23 cellular contexts compared by ENCODE assay signal in genomic region chr10:14513061-14513460, GRCh38.
"Had no signal": no experiment of that assay in that cellular context is flagged by ENCODE, and none has a peak within 500 bp of the region (broad histone marks: within the 10 kb centered on the region; RNA-seq: fewer than 3 reads in every experiment).

No MANE protein-coding gene starts in this region.

- H3K27ac ChIP-seq: gastrocnemius medialis, ovary, psoas muscle, SJSA1, skin epidermis, WERI-Rb-1 had no signal

- H3K9me3 ChIP-seq: gastrocnemius medialis, ovary, psoas muscle, SJSA1 had no signal

- DNase-seq: activated CD4-positive, alpha-beta T cell treated with anti-CD3 and anti-CD28 coated beads for 1 hour; activated CD4-positive, alpha-beta T cell treated with anti-CD3 and anti-CD28 coated beads, Interleukin-2, amount 50 U/mL, for 4 hours; activated CD8-positive, alpha-beta memory T cell treated with anti-CD3 and anti-CD28 coated beads, Interleukin-2, amount 10 ng/mL, durations not matched to agents 7 days and 5 days; activated naive CD4-positive, alpha-beta T cell; effector CD8-positive, alpha-beta T cell; gastrocnemius medialis; head of caudate nucleus; mammary epithelial cell; naive B cell; ovary; psoas muscle; right cardiac atrium; stimulated activated CD4-positive, alpha-beta T cell treated with anti-CD3 and anti-CD28 coated beads, Interleukin-15, amount 100 ng/mL, for 24 hours; stimulated activated CD4-positive, alpha-beta T cell treated with anti-CD3 and anti-CD28 coated beads, Interleukin-4, amount 100 ng/mL, for 1 hour; stimulated activated naive CD8-positive, alpha-beta T cell treated with anti-CD3 and anti-CD28 coated beads, Interleukin-15, amount 100 ng/mL, for 72 hours; trophoblast cell; WERI-Rb-1 had no signal

- H3K4me1 ChIP-seq: gastrocnemius medialis, psoas muscle, SJSA1 had no signal

- ATAC-seq: activated CD8-positive, alpha-beta memory T cell treated with anti-CD3 and anti-CD28 coated beads, Interleukin-2, amount 10 ng/mL, durations not matched to agents 7 days and 5 days; activated T-helper 17 cell treated with anti-CD3 and anti-CD28 coated beads, Interleukin-2, amount 50 U/mL, for 72 hours; gastrocnemius medialis; left lobe of liver; psoas muscle; right cardiac atrium; stimulated activated naive CD8-positive, alpha-beta T cell treated with anti-CD3 and anti-CD28 coated beads, Interleukin-15, amount 100 ng/mL, for 72 hours had no signal

- H3K36me3 ChIP-seq: gastrocnemius medialis, WERI-Rb-1 had no signal

- H3K4me3 ChIP-seq: gastrocnemius medialis, ovary, psoas muscle, SJSA1, skin epidermis had no signal

- H3K9me3 Mint-ChIP-seq: activated T-helper 17 cell treated with anti-CD3 and anti-CD28 coated beads, Interleukin-2, amount 50 U/mL, for 72 hours; dendritic cell treated with granulocyte-macrophage colony-stimulating factor and Interleukin-4, amounts not matched to agents 40 ng/mL and 50 ng/mL, for 4 days had no signal

- H3K27me3 ChIP-seq: gastrocnemius medialis, ovary, SJSA1 had no signal

- H3K27ac Mint-ChIP-seq: activated CD8-positive, alpha-beta memory T cell treated with anti-CD3 and anti-CD28 coated beads, Interleukin-2, amount 10 ng/mL, durations not matched to agents 7 days and 5 days; dendritic cell treated with granulocyte-macrophage colony-stimulating factor and Interleukin-4, amounts not matched to agents 40 ng/mL and 50 ng/mL, for 4 days; T-helper 1 cell treated with Interleukin-12 subunit alpha and Interleukin-12 subunit beta and Interleukin-4 antibody, amounts not matched to agents 30 μg/mL and 1 μg/mL, for 36 hours had no signal

- H3K27me3 Mint-ChIP-seq: activated CD8-positive, alpha-beta memory T cell treated with anti-CD3 and anti-CD28 coated beads, Interleukin-2, amount 10 ng/mL, durations not matched to agents 7 days and 5 days; activated T-helper 17 cell treated with anti-CD3 and anti-CD28 coated beads, Interleukin-2, amount 50 U/mL, for 72 hours; dendritic cell treated with granulocyte-macrophage colony-stimulating factor and Interleukin-4, amounts not matched to agents 40 ng/mL and 50 ng/mL, for 4 days; naive B cell; stimulated activated naive CD8-positive, alpha-beta T cell treated with anti-CD3 and anti-CD28 coated beads, Interleukin-15, amount 100 ng/mL, for 72 hours had no signal

- H3K4me3 Mint-ChIP-seq: activated CD8-positive, alpha-beta memory T cell treated with anti-CD3 and anti-CD28 coated beads, Interleukin-2, amount 10 ng/mL, durations not matched to agents 7 days and 5 days; activated T-helper 17 cell treated with anti-CD3 and anti-CD28 coated beads, Interleukin-2, amount 50 U/mL, for 72 hours; dendritic cell treated with granulocyte-macrophage colony-stimulating factor and Interleukin-4, amounts not matched to agents 40 ng/mL and 50 ng/mL, for 4 days; naive B cell; stimulated activated naive CD8-positive, alpha-beta T cell treated with anti-CD3 and anti-CD28 coated beads, Interleukin-15, amount 100 ng/mL, for 72 hours; T-helper 1 cell treated with Interleukin-12 subunit alpha and Interleukin-12 subunit beta and Interleukin-4 antibody, amounts not matched to agents 30 μg/mL and 1 μg/mL, for 36 hours had no signal
